In genomic region chr19:18408053-18408476, GRCh38 we compare ENCODE assay signal across 8 cellular contexts. TPM values are rescaled to one million over a fixed set of nuclear protein-coding genes. Genes with fewer than 3 reads are reported as not detected.
DNase-seq lines count a peak whose midpoint lies in the region; ATAC-seq, FAIRE-seq and TF ChIP-seq lines count a peak whose summit lies in the region.

No MANE protein-coding gene starts in this region.

- no peaks in the 10 kb centered on the region for H3K9me3 ChIP-seq in kidney (ENCODE audit: control insufficient read depth in 1 of 2, low read length in 2 of 2)

- FAIRE-seq in kidney (lab: Jason Lieb, UNC), result no peak
- no peak for FAIRE-seq in H54 (lab: Jason Lieb, UNC)
- no peak for FAIRE-seq in urothelium cell line (lab: Jason Lieb, UNC)

- H3K9ac ChIP-seq in kidney (ENCODE audit: low read length in 2 of 2), result peak overlapping the region in 1 of 2 donors; percentile 32

- no peaks in the 10 kb centered on the region for H3K36me3 ChIP-seq in kidney (ENCODE audit: control insufficient read depth in 1 of 2, insufficient read depth in 2 of 2, low read length in 2 of 2)

- TF ChIP-seq POLR2A in H54 (IDR thresholded peaks at IDR 0.05; ENCODE audit: low read depth, low read length), result no peak

- H3K4me1 ChIP-seq in kidney (ENCODE audit: control insufficient read depth in 1 of 2, insufficient read depth in 1 of 2, low read depth in 1 of 2, low read length in 2 of 2), result peaks cover 0 to 3% of the 10 kb centered on the region in 2 donors

- DNase-seq in stimulated activated CD4-positive, alpha-beta T cell treated with anti-CD3 and anti-CD28 coated beads, Interleukin-15, amount 100 ng/mL, for 24 hours, result peak; percentile 53
- no peak for DNase-seq in stimulated activated CD4-positive, alpha-beta T cell treated with anti-CD3 and anti-CD28 coated beads, Interleukin-12 subunit alpha, Interleukin-12 subunit beta, amount 100 ng/mL, for 4 hours
- DNase-seq in SKM-1 treated with dmso at 0.1 percent for 144 hours (lab: John Stamatoyannopoulos, UW; ENCODE audit: unreplicated experiment) (peak; percentile 19), kidney (peak; percentile 85), H54 (ENCODE audit: insufficient read length, low spot score) (no peak), urothelium cell line (ENCODE audit: low spot score) (no peak), occipital lobe (lab: John Stamatoyannopoulos, UW) (no peak)

- intact Hi-C loops in kidney (cut with DNase I), result loop anchor here (10.0 kb wide), 2 partner anchors 63 to 133 kb away; partner anchors contain the start of genes IQCN and PGPEP1

- peak overlapping the region; percentile 45 to 85 for H3K27ac ChIP-seq in kidney (ENCODE audit: low read depth in 2 of 2, low read length in 2 of 2)

- ATAC-seq in HG03159 (IDR thresholded peaks at IDR 0.05; ENCODE audit: unreplicated experiment), result peak; percentile 58

- no peak overlapping the region for H3K4me3 ChIP-seq in kidney (ENCODE audit: low read length in 2 of 2)

- TF ChIP-seq CTCF in kidney (IDR thresholded peaks at IDR 0.05; ENCODE audit: borderline replicate concordance, extremely low read depth, insufficient read depth), result no peak

RNA-seq across cellular contexts. Expression of gene LRRC25, which starts 10.6 kb away (rescaled TPM):
- total RNA-seq in kidney (13.1 TPM), occipital lobe (0.78 TPM)
- polyA plus RNA-seq in kidney (ENCODE audit: insufficient read depth, low read depth, low replicate concordance), result 2.7 TPM

RNA-seq across cellular contexts. Expression of gene SSBP4, which starts 11.1 kb away (rescaled TPM):
- total RNA-seq in kidney, result 64.9 TPM
- polyA plus RNA-seq in kidney (ENCODE audit: insufficient read depth, low read depth, low replicate concordance), result 74.9 TPM
- total RNA-seq in occipital lobe, result 75.6 TPM

RNA-seq across cellular contexts. Expression of gene GDF15, which starts 22.1 kb away (rescaled TPM):
- total RNA-seq in kidney (51.2 TPM), occipital lobe (not detected)
- polyA plus RNA-seq in kidney (ENCODE audit: insufficient read depth, low read depth, low replicate concordance), result 154 TPM

RNA-seq across cellular contexts. Expression of gene ISYNA1, which starts 29.9 kb away (rescaled TPM):
- total RNA-seq in kidney, result 68.6 TPM
- 101 TPM for polyA plus RNA-seq in kidney (ENCODE audit: insufficient read depth, low read depth, low replicate concordance)
- 95.1 TPM for total RNA-seq in occipital lobe

Comparison
In these comparisons a context has a peak if more than half of its experiments do, and no peak if none do; other contexts are left out.
1. DNase-seq: peak in stimulated activated CD4-positive, alpha-beta T cell treated with anti-CD3 and anti-CD28 coated beads, Interleukin-15, amount 100 ng/mL, for 24 hours (single experiment), SKM-1 treated with dmso at 0.1 percent for 144 hours (single experiment) and kidney (single experiment); none in stimulated activated CD4-positive, alpha-beta T cell treated with anti-CD3 and anti-CD28 coated beads, Interleukin-12 subunit alpha, Interleukin-12 subunit beta, amount 100 ng/mL, for 4 hours (single experiment), H54 (single experiment), urothelium cell line (single experiment) and occipital lobe (single experiment).
2. RNA of gene GDF15, which starts 22.1 kb away (total RNA-seq): 51.2 TPM in kidney (single experiment); not detected in occipital lobe (single experiment); every median in the first group is over 10 times any median in the second.